Comparison of ENCODE assay signal across 8 cellular contexts in genomic region chr17:64776720-64777412, GRCh38.
DNase-seq lines count a peak whose midpoint lies in the region; ATAC-seq and TF ChIP-seq lines count a peak whose summit lies in the region.
"Not testable (repeated sequence)": the region's sequence is repeated elsewhere in the genome, so short reads cannot be mapped to it uniquely, and the experiment has no call there.

No MANE protein-coding gene starts in this region.

- peak; percentile 91 for DNase-seq in CD1c-positive myeloid dendritic cell (ENCODE audit: extremely low spot score)
- peak; percentile 86 for DNase-seq in GM20000 (ENCODE audit: low spot score)
- DNase-seq in HuH-7 (ENCODE audit: low spot score), result peak; percentile 89
- peak; percentile 80 for DNase-seq in NOMO-1 treated with dmso at 0.1 percent for 144 hours (lab: John Stamatoyannopoulos, UW; ENCODE audit: unreplicated experiment)
- DNase-seq in activated CD8-positive, alpha-beta memory T cell treated with anti-CD3 and anti-CD28 coated beads for 48 hours (ENCODE audit: low read depth in 2 of 3, low spot score in 2 of 3), result peak in 2 of 3 experiments; percentile 54 to 69
- peak; percentile 60 for DNase-seq in effector CD4-positive, alpha-beta T cell
- DNase-seq in lung (ENCODE audit: low spot score), result peak; percentile 81
- DNase-seq in stimulated activated CD4-positive, alpha-beta T cell treated with anti-CD3 and anti-CD28 coated beads, Interleukin-2, amount 100 ng/mL, for 48 hours, result peak; percentile 70 to 80

- H3K27ac ChIP-seq in lung (ENCODE audit: low read depth in 1 of 2, low read length in 1 of 2), result peak overlapping the region in 1 of 2 donors; percentile 81

- peaks cover 0 to 28% of the 10 kb centered on the region in 2 donors for H3K4me1 ChIP-seq in lung (ENCODE audit: control insufficient read depth in 2 of 2, insufficient read depth in 2 of 2, low read length in 2 of 2)

- TF ChIP-seq CTCF in GM20000 (IDR thresholded peaks at IDR 0.05; ENCODE audit: extremely low read depth, missing control alignments), result peak; percentile 92
- TF ChIP-seq CTCF in lung (IDR thresholded peaks at IDR 0.05; ENCODE audit: control extremely low read depth, extremely low read depth), result peak; percentile 84

- not testable (repeated sequence) for H3K9me3 ChIP-seq in lung (ENCODE audit: control insufficient read depth in 2 of 2, insufficient read depth in 1 of 2, low read length in 1 of 2)

- ATAC-seq in lung (ENCODE audit: insufficient read depth, low FRiP score), result peak; percentile 54

- 2 to 3% methylated on average over 32 to 38 of the region's 38 CpGs for WGBS in lung, 2 donors

- H3K4me3 ChIP-seq in lung, result not testable (repeated sequence)

- not testable (repeated sequence) for H3K27me3 ChIP-seq in lung (ENCODE audit: control insufficient read depth, insufficient read depth)

- H3K36me3 ChIP-seq in lung (ENCODE audit: control insufficient read depth in 2 of 2, insufficient read depth in 2 of 2, low read length in 2 of 2), result not testable (repeated sequence)
